6 cellular contexts compared by ENCODE assay signal in genomic region chr13:91058919-91059318, GRCh38.
"Had no signal": no experiment of that assay in that cellular context is flagged by ENCODE, and none has a peak within 500 bp of the region (broad histone marks: within the 10 kb centered on the region; RNA-seq: fewer than 3 reads in every experiment).

No MANE protein-coding gene starts in this region.

- H3K27ac ChIP-seq: HL-60 had no signal

- FAIRE-seq: HepG2, HTR-8/SVneo had no signal

- ATAC-seq: HepG2 had no signal

- DNase-seq: IMR-90, KBM-7, KG1 had no signal
